In genomic region chr5:93611510-93611899, GRCh38 we compare ENCODE assay signal across 19 cellular contexts. TPM values are rescaled to one million over a fixed set of nuclear protein-coding genes. Genes with fewer than 3 reads are reported as not detected.
DNase-seq lines count a peak whose midpoint lies in the region; ATAC-seq and TF ChIP-seq lines count a peak whose summit lies in the region.
"Had no signal": no experiment of that assay in that cellular context is flagged by ENCODE, and none has a peak within 500 bp of the region (broad histone marks: within the 10 kb centered on the region; RNA-seq: fewer than 3 reads in every experiment).

No MANE protein-coding gene starts in this region.

- H2AK5ac ChIP-seq in H9 (ENCODE audit: insufficient read length, low read length): no peak overlapping the region

- H3K36me3 ChIP-seq in Panc1 (ENCODE audit: control insufficient read depth, insufficient read depth, low read length): no peaks in the 10 kb centered on the region; the same call in 1 of the 2 replicates
- peaks cover 14% of the 10 kb centered on the region for H3K36me3 ChIP-seq in neuron (ENCODE audit: insufficient read depth, low read length)
- H3K36me3 ChIP-seq: brain microvascular endothelial cell, suprapubic skin had no signal

- POLR2A ChIA-PET in Panc1 (lab: Charles Lee): no interaction called here

- peaks cover 3% of the 10 kb centered on the region; the same call in 1 of the 2 replicates for H3K4me1 ChIP-seq in H9 (ENCODE audit: insufficient read depth, low read length)
- peaks cover 17% of the 10 kb centered on the region for H3K4me1 ChIP-seq in Panc1 (ENCODE audit: control insufficient read depth, insufficient read depth, low read length)
- peaks cover 97% of the 10 kb centered on the region for H3K4me1 ChIP-seq in neuron (ENCODE audit: insufficient read depth, low read length)
- no peaks in the 10 kb centered on the region for H3K4me1 ChIP-seq in right cardiac atrium (ENCODE audit: control insufficient read depth, insufficient read depth, low read length)

- no CpG with 5 or more reads among the region's 7 CpGs for WGBS in H9 (ENCODE audit: extremely low coverage, insufficient read length, low lambda C conversion rate)
- WGBS in right cardiac atrium: 11% methylated on average over 7 of the region's 7 CpGs

- no peak overlapping the region for H2BK15ac ChIP-seq in H9 (ENCODE audit: low read depth, low read length)

- no peak overlapping the region for H3K56ac ChIP-seq in H9 (ENCODE audit: insufficient read length, low read depth, low read length)

- no peak overlapping the region for H2BK5ac ChIP-seq in H9 (ENCODE audit: insufficient read length, low read length)

- H3K36me3 Mint-ChIP-seq in H9 (ENCODE audit: insufficient read depth in 1 of 3, low read depth in 3 of 3): no peaks in the 10 kb centered on the region

- in situ Hi-C loops in Panc1 (cut with HindIII; ENCODE audit: low pct_unique_long_range_greater_than_20kb, low sequenced_read_pairs): loop anchor here (25.0 kb wide), 1 partner anchor 201 kb away; no protein-coding TSS in a partner anchor

- no peak overlapping the region for H3K14ac ChIP-seq in H9 (ENCODE audit: insufficient read depth, low read length)

- H3K27ac ChIP-seq in H9 (ENCODE audit: insufficient read length, low read depth, low read length): no peak overlapping the region
- H3K27ac ChIP-seq in Panc1 (ENCODE audit: low read length): no peak overlapping the region
- H3K27ac ChIP-seq in right cardiac atrium (ENCODE audit: low read length): no peak overlapping the region
- H3K27ac ChIP-seq: brain microvascular endothelial cell, epithelial cell of prostate, suprapubic skin, VCaP had no signal

- H3K79me1 ChIP-seq in H9 (ENCODE audit: insufficient read depth, low read depth, low read length, poor library complexity, severe bottlenecking): no peaks in the 10 kb centered on the region

- CTCF ChIA-PET in Panc1 (lab: Charles Lee): no interaction called here

- H3K27me3 ChIP-seq in H9 (ENCODE audit: insufficient read depth, low read length) (peaks cover 77% of the 10 kb centered on the region), Panc1 (ENCODE audit: control insufficient read depth, insufficient read depth, low read length) (peaks cover 44% of the 10 kb centered on the region), neuron (ENCODE audit: insufficient read depth, low read length) (no peaks in the 10 kb centered on the region), right cardiac atrium (ENCODE audit: control insufficient read depth, insufficient read depth) (no peaks in the 10 kb centered on the region)

- peaks cover 8% of the 10 kb centered on the region for H3K23me2 ChIP-seq in H9 (ENCODE audit: insufficient read length, low read depth, low read length, poor library complexity, severe bottlenecking)

- H3K9me3 Mint-ChIP-seq in H9: peaks cover 0 to 8% of the 10 kb centered on the region in 2 experiments; a peak in 2 of 5 replicates
- H3K9me3 Mint-ChIP-seq: activated CD4-positive, alpha-beta memory T cell treated with anti-CD3 and anti-CD28 coated beads for 36 hours; T-helper 1 cell treated with Interleukin-12 subunit alpha and Interleukin-12 subunit beta and Interleukin-4 antibody, amounts not matched to agents 30 μg/mL and 1 μg/mL, for 36 hours had no signal

- H3K4me1 Mint-ChIP-seq in H9: peaks cover 20 to 40% of the 10 kb centered on the region in 2 experiments

- TF ChIP-seq CTCF in H9 (conservative IDR thresholded peaks at IDR 0.05) (no peak), Panc1 (IDR thresholded peaks at IDR 0.05) (no peak), epithelial cell of proximal tubule (conservative IDR thresholded peaks at IDR 0.05; ENCODE audit: low read depth, low read length) (no peak)

- no peak overlapping the region for H4K8ac ChIP-seq in H9 (replicated peaks; ENCODE audit: insufficient read length, low read depth, low read length)

- DNase-seq in H9: no peak
- DNase-seq in Panc1 (ENCODE audit: low read depth, low spot score): no peak
- no peak for DNase-seq in epithelial cell of proximal tubule (ENCODE audit: low read depth)
- DNase-seq in NCI-H1092 treated with DMSO at 0.1 percent for 48 hours (lab: John Stamatoyannopoulos, UW): no peak
- DNase-seq in right cardiac atrium: no peak
- DNase-seq: activated CD4-positive, alpha-beta memory T cell treated with anti-CD3 and anti-CD28 coated beads for 36 hours; activated naive CD4-positive, alpha-beta T cell treated with anti-CD3 and anti-CD28 coated beads, Interleukin-2, amount 50 U/mL, for 16 hours; brain microvascular endothelial cell; cortex of kidney; left ventricle myocardium superior; NCI-H187 treated with DMSO at 0.1 percent for 48 hours; stimulated activated CD4-positive, alpha-beta T cell treated with anti-CD3 and anti-CD28 coated beads, Interleukin-12 subunit alpha, Interleukin-12 subunit beta, amount 100 ng/mL, for 4 hours had no signal

- H2BK20ac ChIP-seq in H9 (ENCODE audit: low read depth, low read length, poor library complexity, severe bottlenecking): no peak overlapping the region

- H3K79me2 ChIP-seq in H9 (ENCODE audit: insufficient read depth, low read length): no peaks in the 10 kb centered on the region

- H3K18ac ChIP-seq in H9 (ENCODE audit: insufficient read length, low read depth, low read length): no peak overlapping the region

- intact Hi-C loops in Panc1 (cut with micrococcal nuclease; ENCODE audit: unreplicated experiment) (loop anchor here (10.0 kb wide), 1 partner anchor 303 kb away; no protein-coding TSS in a partner anchor), right cardiac atrium (cut with DNase I) (loop anchor here in 1 of 4 donors (10.0 kb wide), 1 partner anchor 173 kb away; no protein-coding TSS in a partner anchor)

- no peaks in the 10 kb centered on the region for H4K20me1 ChIP-seq in H9 (ENCODE audit: control insufficient read depth, insufficient read depth, insufficient read length)

- H2AFZ ChIP-seq in H9 (ENCODE audit: low read length): no peak overlapping the region
- H2AFZ ChIP-seq in neuron (ENCODE audit: low read depth, low read length): no peak overlapping the region

- BruUV-seq in Panc1 (replicated peaks; lab: Mats Ljungman, UMichigan): no TSS peak

- H4K5ac ChIP-seq in H9 (ENCODE audit: insufficient read length, low read depth, low read length): no peak overlapping the region

- no peak overlapping the region for H3K9ac ChIP-seq in H9 (ENCODE audit: extremely low read depth, insufficient read length, low read length)

- ATAC-seq in Panc1: no peak
- ATAC-seq in HG03432 (IDR thresholded peaks at IDR 0.05; ENCODE audit: unreplicated experiment): no peak
- ATAC-seq in right cardiac atrium: no peak
- no peak for ATAC-seq in GM19023 (IDR thresholded peaks at IDR 0.05; ENCODE audit: unreplicated experiment)
- ATAC-seq: left ventricle myocardium superior had no signal

- H3K4me3 Mint-ChIP-seq in H9: peak overlapping the region in 1 of 2 experiments; percentile 28; a peak in 2 of 5 replicates
- H3K4me3 Mint-ChIP-seq: activated CD4-positive, alpha-beta memory T cell treated with anti-CD3 and anti-CD28 coated beads for 36 hours; T-helper 1 cell treated with Interleukin-12 subunit alpha and Interleukin-12 subunit beta and Interleukin-4 antibody, amounts not matched to agents 30 μg/mL and 1 μg/mL, for 36 hours had no signal

- H2BK12ac ChIP-seq in H9 (ENCODE audit: insufficient read length, low read depth, low read length): no peak overlapping the region

- H3K4me2 ChIP-seq in H9 (ENCODE audit: insufficient read depth, insufficient read length, low read length): peak overlapping the region; percentile 85

- H3K4me3 ChIP-seq in Panc1 (ENCODE audit: low read depth in 2 of 2, low read length in 2 of 2): peak overlapping the region; percentile 35 to 52
- H3K4me3 ChIP-seq in epithelial cell of proximal tubule (ENCODE audit: low read depth, low read length): peak overlapping the region; percentile 41
- peak overlapping the region; percentile 49 for H3K4me3 ChIP-seq in neuron (ENCODE audit: low read length)
- H3K4me3 ChIP-seq in right cardiac atrium (ENCODE audit: low read length): no peak overlapping the region
- H3K4me3 ChIP-seq: suprapubic skin had no signal

- no peaks in the 10 kb centered on the region for H3K27me3 Mint-ChIP-seq in H9 (ENCODE audit: low read depth)

- no peak overlapping the region for H3K4ac ChIP-seq in H9 (ENCODE audit: low read depth, low read length)

- no peak overlapping the region for H3K23ac ChIP-seq in H9 (ENCODE audit: insufficient read length, low read depth, low read length)

- H3K9me3 ChIP-seq in H9 (ENCODE audit: control insufficient read depth, low read depth, low read length): no peaks in the 10 kb centered on the region
- H3K9me3 ChIP-seq in Panc1 (ENCODE audit: control insufficient read depth, insufficient read depth, low read depth, low read length): no peaks in the 10 kb centered on the region
- H3K9me3 ChIP-seq in neuron (ENCODE audit: low read length): no peaks in the 10 kb centered on the region
- H3K9me3 ChIP-seq in right cardiac atrium (ENCODE audit: control insufficient read depth, low read length): no peaks in the 10 kb centered on the region
- H3K9me3 ChIP-seq: suprapubic skin had no signal

- H2BK120ac ChIP-seq in H9 (ENCODE audit: low read depth, low read length, poor library complexity, severe bottlenecking): no peak overlapping the region

- no peak overlapping the region for H3T11ph ChIP-seq in H9 (ENCODE audit: low read length)

- no peak overlapping the region for H4K91ac ChIP-seq in H9 (ENCODE audit: insufficient read length, low read depth, low read length)

- no peak overlapping the region for H3K27ac Mint-ChIP-seq in H9
- H3K27ac Mint-ChIP-seq: activated CD4-positive, alpha-beta memory T cell treated with anti-CD3 and anti-CD28 coated beads for 36 hours; T-helper 1 cell treated with Interleukin-12 subunit alpha and Interleukin-12 subunit beta and Interleukin-4 antibody, amounts not matched to agents 30 μg/mL and 1 μg/mL, for 36 hours had no signal

RNA-seq across cellular contexts. Expression of gene NR2F1, which starts 28.5 kb away (rescaled TPM):
- total RNA-seq in H9 (2021): not detected in 2 replicates
- 49.5 TPM for total RNA-seq in Panc1 (2021; ENCODE audit: unreplicated experiment)
- polyA plus RNA-seq in Panc1 (2012; ENCODE audit: insufficient read length): 115 TPM
- 12.6 and 14.8 TPM in 2 replicates for total RNA-seq in epithelial cell of proximal tubule
- 10 to 100 TPM; 22.1 to 59.2 (median 42.6) TPM for total RNA-seq in right cardiac atrium
- polyA plus RNA-seq in right cardiac atrium: 29.0 TPM
- total RNA-seq: activated CD4-positive, alpha-beta memory T cell treated with anti-CD3 and anti-CD28 coated beads for 36 hours had no signal

RNA-seq across cellular contexts. Expression of gene NR2F1-AS1, which starts 30.5 kb away (rescaled TPM):
- total RNA-seq in H9 (2021) (1.7 and 1.9 TPM in 2 replicates), Panc1 (2021; ENCODE audit: unreplicated experiment) (27.0 TPM), epithelial cell of proximal tubule (1.2 and 1.6 TPM in 2 replicates), right cardiac atrium (10 to 100 TPM in 3 of 4 donors, 1 to 10 TPM in 1; 7.8 to 13.2 (median 11.8) TPM)
- polyA plus RNA-seq in Panc1 (2012; ENCODE audit: insufficient read length): 23.9 TPM
- polyA plus RNA-seq in right cardiac atrium: 10.3 TPM
- total RNA-seq: activated CD4-positive, alpha-beta memory T cell treated with anti-CD3 and anti-CD28 coated beads for 36 hours had no signal

Comparison
In these comparisons a context has a peak if more than half of its experiments do, and no peak if none do; other contexts are left out.
1. RNA of gene NR2F1, which starts 28.5 kb away (total RNA-seq): 49.5 TPM in Panc1 (single experiment), 22.1 to 59.2 TPM in right cardiac atrium and 12.6 to 14.8 TPM in epithelial cell of proximal tubule; not detected in H9; every median in the first group is over 10 times any median in the second.